In genomic region chr6:19805146-19805515, GRCh38 we compare ENCODE assay signal across 8 cellular contexts. TPM values are rescaled to one million over a fixed set of nuclear protein-coding genes. Genes with fewer than 3 reads are reported as not detected.
A peak's percentile ranks its signal among the peaks of the same experiment; 100 is the strongest.
DNase-seq lines count a peak whose midpoint lies in the region; ATAC-seq and TF ChIP-seq lines count a peak whose summit lies in the region.

No MANE protein-coding gene starts in this region.

- peak in 1 of 2 donors; percentile 6 for ATAC-seq in activated T-cell treated with anti-CD3 and anti-CD28 coated beads, Interleukin-2, amount 50 U/mL, for 72 hours (replicated peaks in 1 of 2)

- no peak for TF ChIP-seq RAD21 in liver (IDR thresholded peaks at IDR 0.05)

- peaks cover 20% of the 10 kb centered on the region for H3K4me1 Mint-ChIP-seq in activated T-cell treated with anti-CD3 and anti-CD28 coated beads, Interleukin-2, amount 50 U/mL, for 72 hours (ENCODE audit: low read depth)
- H3K4me1 Mint-ChIP-seq in type B pancreatic cell (ENCODE audit: unreplicated experiment): peaks cover 39% of the 10 kb centered on the region

- peak overlapping the region in 2 of 3 donors; percentile 63 to 75 for H3K4me3 ChIP-seq in liver (ENCODE audit: low read depth in 1 of 3, low read length in 3 of 3)

- H3K9me3 Mint-ChIP-seq in activated T-cell treated with anti-CD3 and anti-CD28 coated beads, Interleukin-2, amount 50 U/mL, for 72 hours: no peaks in the 10 kb centered on the region
- no peaks in the 10 kb centered on the region for H3K9me3 Mint-ChIP-seq in type B pancreatic cell

- no peak for DNase-seq in activated T-cell treated with anti-CD3 and anti-CD28 coated beads, Interleukin-2, amount 50 U/mL, for 72 hours
- DNase-seq in activated T-cell treated with anti-CD3 and anti-CD28 coated beads, Interleukin-2, amount 50 U/mL, for 1 hour: no peak
- DNase-seq in type B pancreatic cell (ENCODE audit: extremely low spot score, unreplicated experiment) (no peak), NOMO-1 treated with dmso at 0.1 percent for 144 hours (lab: John Stamatoyannopoulos, UW; ENCODE audit: unreplicated experiment) (no peak), GM19238 (ENCODE audit: insufficient read length, low spot score) (no peak), DMS79 treated with DMSO at 0.1 percent for 48 hours (lab: John Stamatoyannopoulos, UW) (no peak)

- H3K4me1 ChIP-seq in liver (ENCODE audit: control insufficient read depth in 4 of 4, insufficient read depth in 4 of 4, low read length in 3 of 4): peaks cover 0 to 11% (median 7%) of the 10 kb centered on the region in 4 donors

- no peaks in the 10 kb centered on the region for H3K36me3 ChIP-seq in liver (ENCODE audit: control insufficient read depth in 4 of 4, insufficient read depth in 3 of 4, low read depth in 1 of 4, low read length in 3 of 4)

- peaks cover 0 to 2% (median 0%) of the 10 kb centered on the region in 4 donors for H3K27me3 ChIP-seq in liver (ENCODE audit: control insufficient read depth in 4 of 4, insufficient read depth in 4 of 4, low read length in 3 of 4)

- no peak for TF ChIP-seq CTCF in liver (IDR thresholded peaks at IDR 0.05; ENCODE audit: low read depth, low read length, missing input control)
- TF ChIP-seq CTCF in type B pancreatic cell (conservative IDR thresholded peaks at IDR 0.05): no peak

- no peak overlapping the region for H3K27ac Mint-ChIP-seq in activated T-cell treated with anti-CD3 and anti-CD28 coated beads, Interleukin-2, amount 50 U/mL, for 72 hours
- peak overlapping the region; percentile 92 for H3K27ac Mint-ChIP-seq in type B pancreatic cell

- H3K36me3 Mint-ChIP-seq in activated T-cell treated with anti-CD3 and anti-CD28 coated beads, Interleukin-2, amount 50 U/mL, for 72 hours (ENCODE audit: insufficient read depth in 2 of 2): no peaks in the 10 kb centered on the region
- H3K36me3 Mint-ChIP-seq in type B pancreatic cell: peaks cover 4% of the 10 kb centered on the region

- H3K27ac ChIP-seq in angular gyrus (ENCODE audit: low read depth, low read length): peak overlapping the region; percentile 37
- peak overlapping the region; percentile 90 to 92 for H3K27ac ChIP-seq in liver (ENCODE audit: low read depth in 1 of 2, low read length in 2 of 2)

- peak overlapping the region; percentile 32 to 80 for H3K9ac ChIP-seq in liver (ENCODE audit: low read depth in 1 of 2, low read length in 2 of 2)

- peaks cover 49% of the 10 kb centered on the region for H3K27me3 Mint-ChIP-seq in activated T-cell treated with anti-CD3 and anti-CD28 coated beads, Interleukin-2, amount 50 U/mL, for 72 hours (ENCODE audit: low read depth)
- no peaks in the 10 kb centered on the region for H3K27me3 Mint-ChIP-seq in type B pancreatic cell

- H3K9me3 ChIP-seq in liver (ENCODE audit: control insufficient read depth in 4 of 4, low read length in 3 of 4): no peaks in the 10 kb centered on the region

- 43% methylated on average over 5 of the region's 5 CpGs for WGBS in liver

- H3K4me3 Mint-ChIP-seq in activated T-cell treated with anti-CD3 and anti-CD28 coated beads, Interleukin-2, amount 50 U/mL, for 72 hours: peak overlapping the region; percentile 75 to 85
- H3K4me3 Mint-ChIP-seq in type B pancreatic cell: peak overlapping the region; percentile 86

TF ChIP-seq in liver, 16 proteins besides CTCF, POLR2A, EP300 and RAD21:
- TF ChIP-seq FOXA1 (IDR thresholded peaks at IDR 0.05): no peak
- TF ChIP-seq REST (IDR thresholded peaks at IDR 0.05): no peak
- TF ChIP-seq, protein P1, sequence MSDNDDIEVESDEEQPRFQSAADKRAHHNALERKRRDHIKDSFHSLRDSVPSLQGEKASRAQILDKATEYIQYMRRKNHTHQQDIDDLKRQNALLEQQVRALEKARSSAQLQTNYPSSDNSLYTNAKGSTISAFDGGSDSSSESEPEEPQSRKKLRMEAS (IDR thresholded peaks at IDR 0.05): no peak
- TF ChIP-seq YY1 (IDR thresholded peaks at IDR 0.05): no peak
- no peak for TF ChIP-seq RXRA (IDR thresholded peaks at IDR 0.05)
- no peak for TF ChIP-seq NR2F2 (IDR thresholded peaks at IDR 0.05)
- TF ChIP-seq HNF4G (IDR thresholded peaks at IDR 0.05): no peak
- no peak for TF ChIP-seq EGR1 (IDR thresholded peaks at IDR 0.05; ENCODE audit: low read depth in 2 of 2)
- TF ChIP-seq JUND (IDR thresholded peaks at IDR 0.05): no peak
- no peak for TF ChIP-seq HNF4A (conservative IDR thresholded peaks at IDR 0.05)
- TF ChIP-seq, protein P2, sequence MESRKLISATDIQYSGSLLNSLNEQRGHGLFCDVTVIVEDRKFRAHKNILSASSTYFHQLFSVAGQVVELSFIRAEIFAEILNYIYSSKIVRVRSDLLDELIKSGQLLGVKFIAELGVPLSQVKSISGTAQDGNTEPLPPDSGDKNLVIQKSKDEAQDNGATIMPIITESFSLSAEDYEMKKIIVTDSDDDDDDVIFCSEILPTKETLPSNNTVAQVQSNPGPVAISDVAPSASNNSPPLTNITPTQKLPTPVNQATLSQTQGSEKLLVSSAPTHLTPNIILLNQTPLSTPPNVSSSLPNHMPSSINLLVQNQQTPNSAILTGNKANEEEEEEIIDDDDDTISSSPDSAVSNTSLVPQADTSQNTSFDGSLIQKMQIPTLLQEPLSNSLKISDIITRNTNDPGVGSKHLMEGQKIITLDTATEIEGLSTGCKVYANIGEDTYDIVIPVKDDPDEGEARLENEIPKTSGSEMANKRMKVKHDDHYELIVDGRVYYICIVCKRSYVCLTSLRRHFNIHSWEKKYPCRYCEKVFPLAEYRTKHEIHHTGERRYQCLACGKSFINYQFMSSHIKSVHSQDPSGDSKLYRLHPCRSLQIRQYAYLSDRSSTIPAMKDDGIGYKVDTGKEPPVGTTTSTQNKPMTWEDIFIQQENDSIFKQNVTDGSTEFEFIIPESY (IDR thresholded peaks at IDR 0.05): no peak
- TF ChIP-seq SP1 (IDR thresholded peaks at IDR 0.05): no peak
- TF ChIP-seq TAF1 (conservative IDR thresholded peaks at IDR 0.05): no peak
- no peak for TF ChIP-seq ATF3 (IDR thresholded peaks at IDR 0.05)
- no peak for TF ChIP-seq GABPA (IDR thresholded peaks at IDR 0.05 in 1 of 2, conservative IDR thresholded peaks at IDR 0.05 in 1 of 2)
- TF ChIP-seq FOXA2 (IDR thresholded peaks at IDR 0.05): no peak
TF ChIP-seq in liver: peak in this region for 0.

RNA-seq across cellular contexts. Expression of gene ID4, which starts 32.0 kb away (rescaled TPM):
- total RNA-seq in activated T-cell treated with anti-CD3 and anti-CD28 coated beads, Interleukin-2, amount 50 U/mL, for 72 hours: not detected
- total RNA-seq in liver: 1 to 10 TPM; 1.4 to 3.7 TPM
- polyA plus RNA-seq in liver: under 1 TPM; 0.38 to 0.99 TPM
- 83.6 and 90.9 TPM in 2 replicates for total RNA-seq in type B pancreatic cell (ENCODE audit: low replicate concordance)

Comparison
In these comparisons a context has a peak if more than half of its experiments do, and no peak if none do; other contexts are left out.
1. RNA of gene ID4, which starts 32.0 kb away (total RNA-seq): 83.6 to 90.9 TPM in type B pancreatic cell; 1.4 to 3.7 TPM in liver and not detected in activated T-cell treated with anti-CD3 and anti-CD28 coated beads, Interleukin-2, amount 50 U/mL, for 72 hours; every median in the first group is over 10 times any median in the second.